Comparison of ENCODE assay signal across 1 cellular context in the genomic region with DNA sequence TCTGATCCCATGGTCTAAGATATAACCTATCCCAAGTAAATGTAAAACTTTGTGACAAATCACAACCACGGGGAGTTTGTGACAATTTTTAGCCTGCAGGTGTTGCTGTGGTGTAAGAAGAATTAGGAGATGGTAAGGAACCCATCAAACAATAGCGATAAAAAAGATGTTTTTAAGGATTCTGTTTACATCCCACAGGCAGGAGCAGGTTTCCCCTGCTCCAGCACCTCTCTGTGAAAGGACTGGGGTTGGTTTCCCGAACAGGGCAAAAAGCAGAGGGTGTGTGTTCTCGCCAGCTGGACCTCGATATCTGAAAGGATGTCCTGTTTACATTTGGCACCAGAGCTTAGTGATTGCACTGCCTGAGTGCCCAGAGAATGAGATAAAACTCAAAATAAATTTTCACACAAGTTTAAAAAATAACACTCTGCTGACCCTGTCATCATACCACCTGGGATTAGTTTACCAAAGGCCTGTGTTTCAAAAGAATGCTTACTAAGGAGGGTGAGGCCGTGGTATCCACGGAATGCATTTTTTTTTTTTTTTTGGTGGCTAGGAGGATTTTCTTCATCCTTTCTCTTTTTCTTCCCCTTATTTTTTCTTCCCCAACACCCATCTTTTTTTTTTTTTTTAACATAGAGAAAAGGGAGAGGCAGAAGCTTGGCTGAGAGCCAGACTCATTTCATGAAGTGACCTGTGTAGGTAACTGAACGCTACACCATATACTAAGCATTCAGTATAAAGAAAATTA.
TF ChIP-seq lines count a peak whose summit lies in the region.

No MANE protein-coding gene starts in this region.

TF ChIP-seq in H1, 55 proteins besides CTCF, POLR2A, EP300 and RAD21:
- TF ChIP-seq JUN (IDR thresholded peaks at IDR 0.05; ENCODE audit: low read depth, low read length) (no peak), TEAD4 (IDR thresholded peaks at IDR 0.05; ENCODE audit: low read depth, low read length) (peak; percentile 50; the same call in 1 of the 2 replicates)
TF ChIP-seq in H1: peak in this region for 1.
